Comparison of ENCODE assay signal across 22 cellular contexts in the genomic region with DNA sequence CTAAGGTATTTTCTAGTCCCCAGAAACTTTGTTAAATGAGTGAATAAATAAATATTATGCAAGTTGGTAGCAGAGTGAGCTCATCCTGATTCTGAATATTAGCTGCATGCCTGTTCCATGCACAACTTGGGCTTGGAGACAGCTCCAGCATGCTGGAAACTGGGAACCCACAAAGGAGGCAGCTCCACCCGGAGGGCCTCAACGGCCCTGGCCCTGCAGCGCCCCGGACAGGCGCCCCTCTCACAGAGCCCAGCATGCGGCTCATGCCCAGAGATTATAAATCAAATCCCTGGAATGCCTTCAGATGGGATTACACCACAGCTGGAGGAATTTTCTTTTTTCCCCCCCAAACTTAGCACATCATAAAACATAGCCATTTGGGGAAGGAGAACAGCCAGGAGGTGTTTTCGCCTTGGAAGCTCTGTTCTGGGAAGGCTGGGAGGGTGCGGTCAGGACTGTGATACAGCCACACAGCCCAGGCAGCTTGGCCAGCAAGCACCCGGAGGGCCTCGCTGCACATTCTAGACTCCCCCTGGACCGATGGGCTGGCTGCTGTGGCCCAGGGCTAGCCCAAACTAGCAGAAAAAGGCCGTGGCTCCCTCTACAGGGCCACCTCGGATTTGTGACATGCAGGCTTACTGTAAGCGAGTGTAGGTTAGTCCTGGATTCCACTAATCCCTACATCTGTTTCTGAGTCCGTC.
DNase-seq lines count a peak whose midpoint lies in the region; ATAC-seq, FAIRE-seq and TF ChIP-seq lines count a peak whose summit lies in the region.
"Had no signal": no experiment of that assay in that cellular context is flagged by ENCODE, and none has a peak within 500 bp of the region (broad histone marks: within the 10 kb centered on the region; RNA-seq: fewer than 3 reads in every experiment).

No MANE protein-coding gene starts in this region.

- CTCF ChIA-PET in HCT116 (lab: Charles Lee): no interaction called here
- CTCF ChIA-PET in H1 (lab: Charles Lee; ENCODE audit: partially characterized antibody): interaction anchor here (0.7 to 8.4 kb wide), 18 partner anchors 8 to 360 kb away, joined by 3 to 64 read pairs (median 4); no protein-coding TSS in a partner anchor

- H3K79me1 ChIP-seq in H1 (ENCODE audit: low read depth, low read length): no peaks in the 10 kb centered on the region

- no peaks in the 10 kb centered on the region for H3K9me2 ChIP-seq in HCT116 (ENCODE audit: insufficient read depth)

- H3K56ac ChIP-seq in H1 (replicated peaks; ENCODE audit: insufficient read length, low read depth, low read length): no peak overlapping the region

- no peak overlapping the region for H2AK5ac ChIP-seq in H1 (ENCODE audit: low read depth, low read length)

- H3K9ac ChIP-seq in HCT116 (ENCODE audit: low read length): no peak overlapping the region
- H3K9ac ChIP-seq in H1 (replicated peaks in 1 of 4; ENCODE audit: extremely low read depth in 1 of 4, low read depth in 3 of 4, low read length in 3 of 4): no peak overlapping the region

- H2BK20ac ChIP-seq in H1 (ENCODE audit: low read length): no peak overlapping the region

- POLR2A ChIA-PET in HCT116 (lab: Charles Lee) (no interaction called here), H1 (lab: Charles Lee; ENCODE audit: partially characterized antibody) (no interaction called here)

- no TSS peak for BruUV-seq in HCT116 (replicated peaks; lab: Mats Ljungman, UMichigan)

- H3K23ac ChIP-seq in H1 (ENCODE audit: insufficient read length): no peak overlapping the region

- no peak overlapping the region for H3K4me3 ChIP-seq in HCT116 (replicated peaks in 1 of 2; ENCODE audit: low read depth in 1 of 2, low read length in 2 of 2)
- H3K4me3 ChIP-seq in H1 (ENCODE audit: extremely low read depth in 1 of 4, insufficient read depth in 2 of 4, low read depth in 3 of 4, low read length in 4 of 4): no peak overlapping the region
- no peak overlapping the region for H3K4me3 ChIP-seq in lower lobe of right lung
- H3K4me3 ChIP-seq in upper lobe of right lung: no peak overlapping the region
- H3K4me3 ChIP-seq: SJSA1 had no signal

- no peak overlapping the region; the same call in 1 of the 2 replicates for H3K18ac ChIP-seq in H1 (ENCODE audit: extremely low read depth, low read length)

- no peaks in the 10 kb centered on the region for H3K9me3 ChIP-seq in HCT116 (ENCODE audit: control insufficient read depth in 1 of 2, insufficient read depth in 1 of 2, low read depth in 1 of 2, low read length in 2 of 2)
- no peaks in the 10 kb centered on the region for H3K9me3 ChIP-seq in H1 (ENCODE audit: insufficient read depth in 2 of 2, low read depth in 1 of 2, low read length in 1 of 2)
- no peaks in the 10 kb centered on the region for H3K9me3 ChIP-seq in lower lobe of right lung
- no peaks in the 10 kb centered on the region for H3K9me3 ChIP-seq in upper lobe of right lung
- H3K9me3 ChIP-seq: BE2C, SJSA1 had no signal

- peak; percentile 27; the same call in 1 of the 2 replicates for ATAC-seq in HCT116
- peak; percentile 33 to 63 for ATAC-seq in lower lobe of right lung
- peak; percentile 43 for ATAC-seq in upper lobe of right lung
- ATAC-seq in HG03439 (IDR thresholded peaks at IDR 0.05; ENCODE audit: unreplicated experiment): no peak
- ATAC-seq: HepG2; stimulated activated naive CD8-positive, alpha-beta T cell treated with anti-CD3 and anti-CD28 coated beads, Interleukin-15, amount 100 ng/mL, for 72 hours had no signal

- H4K5ac ChIP-seq in H1 (ENCODE audit: insufficient read length, low read depth, low read length): no peak overlapping the region

- no peak for FAIRE-seq in H1 (lab: Jason Lieb, UNC)
- no peak for FAIRE-seq in H54 (lab: Jason Lieb, UNC)
- FAIRE-seq: frontal cortex, HepG2 had no signal

- no peaks in the 10 kb centered on the region; the same call in 1 of the 2 replicates for H3K23me2 ChIP-seq in H1 (ENCODE audit: low read depth, low read length)

- WGBS in H1 (ENCODE audit: extremely low coverage in 1 of 2, insufficient coverage in 1 of 2, insufficient read length in 1 of 2, insufficient replicate concordance in 2 of 2, low coverage in 1 of 2, low lambda C conversion rate in 2 of 2, missing lambda C conversion rate in 1 of 2), 2 experiments: 82% methylated on average over 13 of the region's 15 CpGs; no CpG with 5 or more reads in 1 of the 2 experiments

- H3K36me3 ChIP-seq in HCT116 (ENCODE audit: control insufficient read depth in 1 of 2, insufficient read depth in 2 of 2, low read length in 2 of 2) (no peaks in the 10 kb centered on the region), H1 (ENCODE audit: control insufficient read depth in 2 of 4, insufficient read depth in 4 of 4, low read length in 3 of 4) (no peaks in the 10 kb centered on the region), lower lobe of right lung (no peaks in the 10 kb centered on the region), upper lobe of right lung (no peaks in the 10 kb centered on the region)
- H3K36me3 ChIP-seq: BE2C, SJSA1 had no signal

- 0 out of 2 replicates have a peak, but pooled peaks have one; percentile 8 for TF ChIP-seq RAD21 in HCT116 (IDR thresholded peaks at IDR 0.05; ENCODE audit: low read depth)
- peak; percentile 35 to 48; a peak in 3 of 4 replicates for TF ChIP-seq RAD21 in H1 (IDR thresholded peaks at IDR 0.05 in 1 of 2, conservative IDR thresholded peaks at IDR 0.05 in 1 of 2; ENCODE audit: low read depth in 2 of 2, low read length in 2 of 2)

- TF ChIP-seq POLR2A in HCT116 (IDR thresholded peaks at IDR 0.05; ENCODE audit: borderline replicate concordance, extremely low read depth, insufficient read depth, insufficient read length): no peak
- TF ChIP-seq POLR2A in H1 (IDR thresholded peaks at IDR 0.05; ENCODE audit: control extremely low read depth in 1 of 2, low read depth in 2 of 2, low read length in 2 of 2): no peak
- no peak for TF ChIP-seq POLR2A in H54 (IDR thresholded peaks at IDR 0.05; ENCODE audit: low read depth, low read length)

- no peak overlapping the region for H2BK120ac ChIP-seq in H1 (replicated peaks; ENCODE audit: low read depth, low read length)

- H2BK15ac ChIP-seq in H1 (ENCODE audit: low read length): no peak overlapping the region

- no peak for TF ChIP-seq EP300 in H1 (IDR thresholded peaks at IDR 0.05; ENCODE audit: borderline replicate concordance in 1 of 2, low read depth in 2 of 2, low read length in 2 of 2)

- H2BK5ac ChIP-seq in H1 (ENCODE audit: low read depth, low read length): no peak overlapping the region

- no peak overlapping the region for H3K27ac ChIP-seq in HCT116 (ENCODE audit: low read depth, low read length)
- no peak overlapping the region for H3K27ac ChIP-seq in H1 (ENCODE audit: low read depth, low read length)
- H3K27ac ChIP-seq in lower lobe of right lung: no peak overlapping the region
- no peak overlapping the region for H3K27ac ChIP-seq in upper lobe of right lung
- H3K27ac ChIP-seq: SJSA1 had no signal

- no peak overlapping the region for H3K4ac ChIP-seq in H1 (replicated peaks; ENCODE audit: insufficient read length, low read depth, low read length)

- H4K20me1 ChIP-seq in HCT116 (ENCODE audit: insufficient read depth) (no peaks in the 10 kb centered on the region), H1 (replicated peaks in 1 of 2; ENCODE audit: control insufficient read depth in 1 of 2, insufficient read depth in 2 of 2, low read length in 2 of 2) (no peaks in the 10 kb centered on the region)

- H2BK12ac ChIP-seq in H1 (ENCODE audit: low read depth, low read length): no peak overlapping the region

- intact Hi-C loops in HCT116 (cut with micrococcal nuclease): no loop called here
- intact Hi-C loops in lower lobe of right lung (cut with DNase I): no loop called here
- intact Hi-C loops in upper lobe of right lung (cut with DNase I): no loop called here

- no peak overlapping the region for H2AFZ ChIP-seq in HCT116 (ENCODE audit: low read depth, low read length, poor library complexity, severe bottlenecking)
- no peak overlapping the region for H2AFZ ChIP-seq in H1 (ENCODE audit: low read length)

- H3K27me3 ChIP-seq in HCT116 (ENCODE audit: insufficient read depth, low read length) (no peaks in the 10 kb centered on the region), H1 (replicated peaks in 1 of 4; ENCODE audit: control insufficient read depth in 3 of 4, extremely low read depth in 1 of 4, insufficient read depth in 3 of 4, low read length in 3 of 4) (no peaks in the 10 kb centered on the region), lower lobe of right lung (ENCODE audit: low read depth) (no peaks in the 10 kb centered on the region), upper lobe of right lung (no peaks in the 10 kb centered on the region)
- H3K27me3 ChIP-seq: BE2C had no signal

- RAD21 ChIA-PET in HCT116 (lab: Charles Lee; ENCODE audit: low non-redundant PET in 1 of 2, low total read pairs in 2 of 2, uncharacterized antibody in 2 of 2, unreplicated experiment in 2 of 2): no interaction called here

- H3K4me2 ChIP-seq in HCT116 (ENCODE audit: low read length) (no peak overlapping the region), H1 (ENCODE audit: insufficient read depth in 1 of 2, low read depth in 2 of 2, low read length in 2 of 2) (no peak overlapping the region)

- H3K4me1 ChIP-seq in HCT116 (ENCODE audit: control insufficient read depth in 1 of 2, insufficient read depth in 2 of 2, low read length in 2 of 2): no peaks in the 10 kb centered on the region
- no peaks in the 10 kb centered on the region for H3K4me1 ChIP-seq in H1 (replicated peaks in 1 of 4; ENCODE audit: control insufficient read depth in 3 of 4, insufficient read depth in 4 of 4, low read length in 3 of 4)
- H3K4me1 ChIP-seq in lower lobe of right lung: peaks cover 10% of the 10 kb centered on the region
- no peaks in the 10 kb centered on the region for H3K4me1 ChIP-seq in upper lobe of right lung
- H3K4me1 ChIP-seq: BE2C, SJSA1 had no signal

- H3K79me2 ChIP-seq in HCT116 (ENCODE audit: insufficient read depth, low read length) (no peaks in the 10 kb centered on the region), H1 (ENCODE audit: control insufficient read depth in 1 of 2, insufficient read depth in 2 of 2, low read length in 2 of 2) (no peaks in the 10 kb centered on the region)

- H4K8ac ChIP-seq in H1 (ENCODE audit: extremely low read depth, insufficient read depth, low read length): no peak overlapping the region

- DNase-seq in HCT116 (ENCODE audit: low read depth, low spot score): no peak
- no peak for DNase-seq in H1 (ENCODE audit: low read depth in 1 of 2, low spot score in 2 of 2)
- DNase-seq in lower lobe of right lung: peak; percentile 34
- DNase-seq in upper lobe of right lung: peak; percentile 50
- no peak for DNase-seq in H54 (ENCODE audit: insufficient read length, low spot score)
- DNase-seq in NCI-H146 (lab: John Stamatoyannopoulos, UW): no peak
- DNase-seq: activated naive CD4-positive, alpha-beta T cell treated with Interleukin-2 at 50 U/mL for 16 hours; activated T-cell treated with anti-CD3 and anti-CD28 coated beads, Interleukin-2, amount 50 U/mL, for 24 hours; anterior cingulate cortex; BE2C; DMS79 treated with DMSO at 0.1 percent for 48 hours; kidney glomerular epithelial cell; midbrain; NCI-H774; OCI-M1; stimulated activated CD4-positive, alpha-beta T cell treated with anti-CD3 and anti-CD28 coated beads, Interleukin-4, amount 100 ng/mL, for 24 hours; stimulated activated naive CD8-positive, alpha-beta T cell treated with anti-CD3 and anti-CD28 coated beads, Interleukin-15, amount 100 ng/mL, for 72 hours; trophoblast cell had no signal

- peak in 1 of 3 experiments; percentile 14; a peak in 1 of 6 replicates for TF ChIP-seq CTCF in HCT116 (IDR thresholded peaks at IDR 0.05 in 2 of 3, conservative IDR thresholded peaks at IDR 0.05 in 1 of 3; ENCODE audit: borderline replicate concordance in 1 of 3, insufficient read depth in 1 of 3, low read depth in 2 of 3, low read length in 2 of 3)
- peak; percentile 50 to 68 (median 50) for TF ChIP-seq CTCF in H1 (IDR thresholded peaks at IDR 0.05; ENCODE audit: control extremely low read depth in 1 of 3, insufficient read depth in 1 of 3, low read depth in 1 of 3, low read length in 3 of 3)
- no peak for TF ChIP-seq CTCF in lower lobe of right lung (IDR thresholded peaks at IDR 0.05)
- TF ChIP-seq CTCF in upper lobe of right lung (IDR thresholded peaks at IDR 0.05): no peak

- no peak overlapping the region for H4K91ac ChIP-seq in H1 (replicated peaks; ENCODE audit: insufficient read length, low read length)

- H3K14ac ChIP-seq in H1 (ENCODE audit: insufficient read length): no peak overlapping the region

Comparison
In these comparisons a context has a peak if more than half of its experiments do, and no peak if none do; other contexts are left out.
1. DNase-seq: peak in lower lobe of right lung (single experiment) and upper lobe of right lung (single experiment); none in HCT116 (single experiment), H1 (0 of 2), H54 (single experiment) and NCI-H146 (single experiment).
2. CTCF ChIP-seq: peak in H1 (3 of 3); none in lower lobe of right lung (single experiment) and upper lobe of right lung (single experiment).